Comparison of ENCODE assay signal across 27 cellular contexts in the genomic region with DNA sequence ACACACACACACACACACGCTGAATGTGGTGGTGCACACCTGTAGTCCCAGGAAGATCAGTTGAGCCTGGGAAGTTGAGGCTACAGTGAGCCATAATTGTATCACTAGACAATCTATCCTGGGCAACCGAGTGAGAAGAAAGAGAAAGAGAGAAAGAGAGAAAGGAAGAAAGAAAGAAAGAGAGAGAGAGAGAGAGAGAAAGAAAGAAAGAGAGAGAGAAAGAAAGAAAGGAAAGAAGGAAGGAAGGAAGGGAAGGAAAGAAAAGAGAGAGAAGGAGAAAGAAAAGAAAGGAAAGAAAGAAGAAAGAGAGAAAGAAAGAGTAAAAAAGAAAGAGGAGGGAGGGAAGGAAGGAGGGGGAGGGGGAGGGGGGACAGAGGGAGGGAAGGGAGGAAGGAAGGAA.
"Had no signal": no experiment of that assay in that cellular context is flagged by ENCODE, and none has a peak within 500 bp of the region (broad histone marks: within the 10 kb centered on the region; RNA-seq: fewer than 3 reads in every experiment).

No MANE protein-coding gene starts in this region.

- H3K4me2 ChIP-seq: hepatocyte had no signal

- H3K27me3 ChIP-seq: heart right ventricle, hepatocyte, pancreas, suprapubic skin, tibial artery, upper lobe of right lung had no signal

- H3K4me3 ChIP-seq: heart right ventricle, hepatocyte, left ventricle myocardium inferior, lung, pancreas, prostate gland, skin epidermis, suprapubic skin, thoracic aorta, tibial artery, upper lobe of right lung had no signal

- H3K36me3 ChIP-seq: heart right ventricle, left ventricle myocardium inferior, pancreas, prostate gland, suprapubic skin, thoracic aorta, tibial artery, upper lobe of right lung had no signal

- H3K9me3 ChIP-seq: heart right ventricle, left ventricle myocardium inferior, pancreas, prostate gland, suprapubic skin, thoracic aorta, tibial artery, upper lobe of right lung had no signal

- FAIRE-seq: pancreas, urothelium cell line had no signal

- DNase-seq: heart right ventricle; islet precursor cell; left ventricle myocardium inferior; naive thymus-derived CD8-positive, alpha-beta T cell; nucleus accumbens; pancreas; posterior cingulate gyrus; retina; right cardiac atrium; stimulated activated CD4-positive, alpha-beta T cell treated with anti-CD3 and anti-CD28 coated beads, Interleukin-12 subunit alpha, Interleukin-12 subunit beta, amount 100 ng/mL, for 4 hours; stimulated activated CD4-positive, alpha-beta T cell treated with anti-CD3 and anti-CD28 coated beads, Interleukin-15, amount 100 ng/mL, for 24 hours; stimulated activated CD4-positive, alpha-beta T cell treated with anti-CD3 and anti-CD28 coated beads, Interleukin-2, amount 100 ng/mL, for 24 hours; stimulated activated CD4-positive, alpha-beta T cell treated with anti-CD3 and anti-CD28 coated beads, Interleukin-4, amount 100 ng/mL, for 1 hour; stimulated activated naive CD4-positive, alpha-beta T cell treated with Interleukin-2 at 50 U/mL for 16 hours; tibial artery; trophoblast cell; upper lobe of right lung had no signal

- H3K4me1 ChIP-seq: prostate gland had no signal

- ATAC-seq: heart right ventricle; naive thymus-derived CD8-positive, alpha-beta T cell; pancreas; right cardiac atrium; sciatic nerve; upper lobe of right lung had no signal

- H3K27ac ChIP-seq: heart right ventricle, hepatocyte, left ventricle myocardium inferior, pancreas, prostate gland, skin epidermis, suprapubic skin, thoracic aorta, tibial artery, upper lobe of right lung had no signal

- H2AFZ ChIP-seq: hepatocyte had no signal

- H3K36me3 Mint-ChIP-seq: naive thymus-derived CD8-positive, alpha-beta T cell had no signal

- H3K79me2 ChIP-seq: hepatocyte had no signal

- H3K27ac Mint-ChIP-seq: nephron had no signal

- H3K4me3 Mint-ChIP-seq: naive thymus-derived CD8-positive, alpha-beta T cell; neural crest cell had no signal

- H3K9me3 Mint-ChIP-seq: naive thymus-derived CD8-positive, alpha-beta T cell; nephron had no signal
